In genomic region chr17:78255953-78256704, GRCh38 we compare ENCODE assay signal across 19 cellular contexts. TPM values are rescaled to one million over a fixed set of nuclear protein-coding genes. Genes with fewer than 3 reads are reported as not detected.
DNase-seq lines count a peak whose midpoint lies in the region; ATAC-seq, FAIRE-seq and TF ChIP-seq lines count a peak whose summit lies in the region.
"Had no signal": no experiment of that assay in that cellular context is flagged by ENCODE, and none has a peak within 500 bp of the region (broad histone marks: within the 10 kb centered on the region; RNA-seq: fewer than 3 reads in every experiment).

No MANE protein-coding gene starts in this region.

- 23% methylated on average over 12 of the region's 14 CpGs for WGBS in HepG2 (ENCODE audit: low lambda C conversion rate)

- no TSS peak for BruUV-seq in HepG2 (replicated peaks; lab: Mats Ljungman, UMichigan)

- H3K27ac ChIP-seq in HepG2 (ENCODE audit: extremely low read length, insufficient read depth, low read length): no peak overlapping the region

- no peak overlapping the region for H3K27ac Mint-ChIP-seq in activated naive CD8-positive, alpha-beta T cell
- H3K27ac Mint-ChIP-seq in activated naive CD8-positive, alpha-beta T cell treated with anti-CD3 and anti-CD28 coated beads for 36 hours: no peak overlapping the region
- no peak overlapping the region for H3K27ac Mint-ChIP-seq in type B pancreatic cell
- H3K27ac Mint-ChIP-seq: activated CD8-positive, alpha-beta T cell treated with anti-CD3 and anti-CD28 coated beads for 36 hours; activated T-helper 2 cell treated with anti-CD3 and anti-CD28 coated beads, Interferon-gamma antibody, Interleukin-2, Interleukin-4, amounts not matched to agents 10 μg/mL and 5 μg/mL and 100 μg/mL, durations not matched to agents 14 hours and 24 hours and 36 hours had no signal

- TF ChIP-seq CTCF in HepG2 (CRISPR knock-in tag; IDR thresholded peaks at IDR 0.05) (no peak), type B pancreatic cell (conservative IDR thresholded peaks at IDR 0.05) (no peak)

- FAIRE-seq in HepG2 (lab: Jason Lieb, UNC): no peak
- FAIRE-seq: small intestine had no signal

- no peak overlapping the region for H2AFZ ChIP-seq in HepG2 (ENCODE audit: low read length)

- POLR2A ChIA-PET in HepG2 (lab: Yijun Ruan, JAX): no interaction called here

- H3K4me2 ChIP-seq in HepG2 (ENCODE audit: low read depth, low read length): no peak overlapping the region; the same call in 1 of the 2 replicates

- H3K36me3 ChIP-seq in HepG2 (replicated peaks in 1 of 2; ENCODE audit: control insufficient read depth in 1 of 2, insufficient read depth in 2 of 2, low read length in 2 of 2): no peaks in the 10 kb centered on the region
- H3K36me3 ChIP-seq: HAP-1, left lung had no signal

- peak overlapping the region; percentile 66 for H3K4me3 Mint-ChIP-seq in activated naive CD8-positive, alpha-beta T cell
- H3K4me3 Mint-ChIP-seq in activated naive CD8-positive, alpha-beta T cell treated with anti-CD3 and anti-CD28 coated beads for 36 hours: no peak overlapping the region
- peak overlapping the region; percentile 74 for H3K4me3 Mint-ChIP-seq in type B pancreatic cell

- no peak for ATAC-seq in HepG2
- ATAC-seq: activated CD8-positive, alpha-beta T cell treated with anti-CD3 and anti-CD28 coated beads for 36 hours; left lung had no signal

- TF ChIP-seq EP300 in HepG2 (IDR thresholded peaks at IDR 0.05; ENCODE audit: low read depth in 2 of 2, low read length in 2 of 2): no peak
- no peak for TF ChIP-seq EP300 in HepG2 (CRISPR knock-in tag; IDR thresholded peaks at IDR 0.05; ENCODE audit: borderline replicate concordance)

- H3K9me3 ChIP-seq in HepG2 (ENCODE audit: low read length): no peaks in the 10 kb centered on the region
- H3K9me3 ChIP-seq: HAP-1, left lung had no signal

- DNase-seq in activated naive CD8-positive, alpha-beta T cell treated with anti-CD3 and anti-CD28 coated beads for 36 hours: no peak
- DNase-seq in SK-N-DZ (ENCODE audit: low spot score): peak; percentile 26
- no peak for DNase-seq in HepG2 (ENCODE audit: low spot score)
- DNase-seq in type B pancreatic cell (ENCODE audit: extremely low spot score, unreplicated experiment): no peak
- DNase-seq in pons (ENCODE audit: low spot score): no peak
- DNase-seq in stimulated activated CD4-positive, alpha-beta T cell treated with anti-CD3 and anti-CD28 coated beads, Interleukin-15, amount 100 ng/mL, for 24 hours: no peak
- DNase-seq in G401 (ENCODE audit: low spot score): no peak
- DNase-seq: activated CD8-positive, alpha-beta T cell treated with anti-CD3 and anti-CD28 coated beads for 36 hours; DMS53; KBM-7; NCI-H345; occipital lobe; OCI-M1; small intestine had no signal

- CTCF ChIA-PET in HepG2 (lab: Yijun Ruan, JAX; ENCODE audit: low intra/inter-chr PET ratio, low total read pairs): no interaction called here

- no peaks in the 10 kb centered on the region for H3K79me2 ChIP-seq in HepG2 (ENCODE audit: insufficient read depth, low read length)

- peaks cover 56% of the 10 kb centered on the region for H3K4me1 Mint-ChIP-seq in activated naive CD8-positive, alpha-beta T cell (ENCODE audit: low read depth)
- peaks cover 39% of the 10 kb centered on the region for H3K4me1 Mint-ChIP-seq in activated naive CD8-positive, alpha-beta T cell treated with anti-CD3 and anti-CD28 coated beads for 36 hours
- peaks cover 18% of the 10 kb centered on the region for H3K4me1 Mint-ChIP-seq in type B pancreatic cell (ENCODE audit: unreplicated experiment)

- no peak overlapping the region for H3K9ac ChIP-seq in HepG2 (ENCODE audit: insufficient read depth, low read depth, low read length)

- peaks cover 2 to 46% of the 10 kb centered on the region in 2 experiments; a peak in 4 of 5 replicates for H3K27me3 ChIP-seq in HepG2 (ENCODE audit: control insufficient read depth in 1 of 2, insufficient read depth in 2 of 2, low read length in 2 of 2)
- H3K27me3 ChIP-seq: left lung had no signal

- no peaks in the 10 kb centered on the region for H3K27me3 Mint-ChIP-seq in activated naive CD8-positive, alpha-beta T cell
- H3K27me3 Mint-ChIP-seq in activated naive CD8-positive, alpha-beta T cell treated with anti-CD3 and anti-CD28 coated beads for 36 hours: no peaks in the 10 kb centered on the region
- H3K27me3 Mint-ChIP-seq in type B pancreatic cell: no peaks in the 10 kb centered on the region
- H3K27me3 Mint-ChIP-seq: activated CD8-positive, alpha-beta T cell treated with anti-CD3 and anti-CD28 coated beads for 36 hours had no signal

- intact Hi-C loops in HepG2 (cut with micrococcal nuclease; ENCODE audit: unreplicated experiment): loop anchor here (10.0 kb wide), 1 partner anchor 59 kb away; no protein-coding TSS in a partner anchor

- in situ Hi-C loops in HepG2 (cut with HindIII; ENCODE audit: extremely low pct_ligation_motif_present, low pct_unique_long_range_greater_than_20kb) (no loop called here), G401 (cut with HindIII; ENCODE audit: low sequenced_read_pairs) (loop anchor here (25.0 kb wide), 1 partner anchor 181 kb away; no protein-coding TSS in a partner anchor)

- H3K4me1 ChIP-seq in HepG2 (ENCODE audit: insufficient read depth, low read length): peaks cover 62% of the 10 kb centered on the region
- H3K4me1 ChIP-seq: HAP-1 had no signal

- H3K9me3 Mint-ChIP-seq in activated naive CD8-positive, alpha-beta T cell (ENCODE audit: low read depth): no peaks in the 10 kb centered on the region
- no peaks in the 10 kb centered on the region for H3K9me3 Mint-ChIP-seq in activated naive CD8-positive, alpha-beta T cell treated with anti-CD3 and anti-CD28 coated beads for 36 hours
- H3K9me3 Mint-ChIP-seq in type B pancreatic cell: no peaks in the 10 kb centered on the region
- H3K9me3 Mint-ChIP-seq: activated CD8-positive, alpha-beta T cell treated with anti-CD3 and anti-CD28 coated beads for 36 hours; activated T-helper 2 cell treated with anti-CD3 and anti-CD28 coated beads, Interferon-gamma antibody, Interleukin-2, Interleukin-4, amounts not matched to agents 10 μg/mL and 5 μg/mL and 100 μg/mL, durations not matched to agents 14 hours and 24 hours and 36 hours had no signal

- TF ChIP-seq RAD21 in HepG2 (CRISPR knock-in tag; IDR thresholded peaks at IDR 0.05): no peak

- TF ChIP-seq POLR2A in HepG2 (IDR thresholded peaks at IDR 0.05; ENCODE audit: insufficient read depth in 1 of 2, low read depth in 2 of 2, low read length in 2 of 2): no peak

- no peaks in the 10 kb centered on the region for H3K36me3 Mint-ChIP-seq in activated naive CD8-positive, alpha-beta T cell
- H3K36me3 Mint-ChIP-seq in activated naive CD8-positive, alpha-beta T cell treated with anti-CD3 and anti-CD28 coated beads for 36 hours: no peaks in the 10 kb centered on the region
- no peaks in the 10 kb centered on the region for H3K36me3 Mint-ChIP-seq in type B pancreatic cell

- no peaks in the 10 kb centered on the region for H4K20me1 ChIP-seq in HepG2 (ENCODE audit: insufficient read depth, low read length)

- H3K4me3 ChIP-seq in HepG2 (replicated peaks in 1 of 3; ENCODE audit: insufficient read depth in 1 of 3, low read depth in 2 of 3, low read length in 3 of 3): no peak overlapping the region
- H3K4me3 ChIP-seq: HAP-1, left lung had no signal

RNA-seq across cellular contexts. Expression of gene TMEM235, which starts 24.7 kb away (rescaled TPM):
- not detected for total RNA-seq in activated naive CD8-positive, alpha-beta T cell treated with anti-CD3 and anti-CD28 coated beads for 36 hours
- polyA plus RNA-seq in SK-N-DZ (2014; cell fraction: cytosol; rRNA removed): 0.63 TPM in 1 of 2 replicates, not detected in the other
- polyA plus RNA-seq in SK-N-DZ (2014; cell fraction: nucleus; rRNA removed): 0.60 and 1.3 TPM in 2 replicates
- total RNA-seq in HepG2 (2016; rRNA removed; fragmentation: Illumina TruSeq; extraction: Trizol) (not detected in 2 replicates), type B pancreatic cell (ENCODE audit: low replicate concordance) (0.43 TPM in 1 of 2 replicates, not detected in the other)
- total RNA-seq in HepG2 (2016; cell fraction: cytosol; rRNA removed; fragmentation: Illumina TruSeq; extraction: Trizol; ENCODE audit: low read depth): not detected in 2 replicates
- total RNA-seq in HepG2 (2016; cell fraction: insoluble cytoplasmic fraction; rRNA removed; fragmentation: Illumina TruSeq; extraction: Trizol): not detected in 2 replicates
- not detected in 2 replicates for total RNA-seq in HepG2 (2016; cell fraction: membrane; rRNA removed; fragmentation: Illumina TruSeq; extraction: Trizol)
- total RNA-seq in HepG2 (2016; cell fraction: nucleus; rRNA removed; fragmentation: Illumina TruSeq; extraction: Trizol): not detected in 2 replicates
- not detected in 2 replicates for polyA plus RNA-seq in HepG2 (2011; rRNA removed)
- not detected in 2 replicates for polyA plus RNA-seq in HepG2 (2011; cell fraction: cytosol; rRNA removed)
- polyA plus RNA-seq in HepG2 (2011; cell fraction: nucleus; rRNA removed): not detected in 2 replicates
- not detected in 2 replicates for polyA plus RNA-seq in HepG2 (2012)
- polyA plus RNA-seq in HepG2 (2016; cell fraction: cytosol; fragmentation: Illumina TruSeq; extraction: Trizol; ENCODE audit: low read depth): not detected in 2 replicates
- not detected in 2 replicates for polyA plus RNA-seq in HepG2 (2016; cell fraction: insoluble cytoplasmic fraction; fragmentation: Illumina TruSeq; extraction: Trizol; ENCODE audit: low read depth)
- polyA plus RNA-seq in HepG2 (2016; cell fraction: membrane; fragmentation: Illumina TruSeq; extraction: Trizol; ENCODE audit: low read depth): not detected in 2 replicates
- polyA plus RNA-seq in HepG2 (2016; cell fraction: nucleus; fragmentation: Illumina TruSeq; extraction: Trizol; ENCODE audit: insufficient read depth, low read depth): not detected in 2 replicates
- not detected in 2 replicates for polyA minus RNA-seq in HepG2 (2011; rRNA and poly(A)+ RNA removed; ENCODE audit: low replicate concordance)
- not detected in 2 replicates for polyA minus RNA-seq in HepG2 (2011; cell fraction: cytosol; rRNA and poly(A)+ RNA removed)
- not detected in 2 replicates for polyA minus RNA-seq in HepG2 (2011; cell fraction: nucleus; rRNA and poly(A)+ RNA removed)
- total RNA-seq in G401 (2014; rRNA removed; shearing (Covaris generic)): not detected in 2 replicates
- total RNA-seq: activated CD8-positive, alpha-beta T cell treated with anti-CD3 and anti-CD28 coated beads for 36 hours; activated T-helper 2 cell treated with anti-CD3 and anti-CD28 coated beads, Interferon-gamma antibody, Interleukin-2, Interleukin-4, amounts not matched to agents 10 μg/mL and 5 μg/mL and 100 μg/mL, durations not matched to agents 14 hours and 24 hours and 36 hours; fibroblast of lung; left lung; occipital lobe had no signal
- polyA plus RNA-seq: fibroblast of lung, small intestine had no signal

RNA-seq across cellular contexts. Expression of gene BIRC5, which starts 42.1 kb away (rescaled TPM):
- total RNA-seq in activated naive CD8-positive, alpha-beta T cell treated with anti-CD3 and anti-CD28 coated beads for 36 hours: 100 to 1,000 TPM in 1 of 2 experiments, 10 to 100 TPM in 1; 92.4 to 102 TPM
- polyA plus RNA-seq in SK-N-DZ (2014; cell fraction: cytosol; rRNA removed): 200 and 212 TPM in 2 replicates
- polyA plus RNA-seq in SK-N-DZ (2014; cell fraction: nucleus; rRNA removed): 123 and 127 TPM in 2 replicates
- total RNA-seq in HepG2 (2016; rRNA removed; fragmentation: Illumina TruSeq; extraction: Trizol) (135 and 167 TPM in 2 replicates), type B pancreatic cell (ENCODE audit: low replicate concordance) (20.0 and 63.3 TPM in 2 replicates)
- 34.5 and 39.0 TPM in 2 replicates for total RNA-seq in HepG2 (2016; cell fraction: cytosol; rRNA removed; fragmentation: Illumina TruSeq; extraction: Trizol; ENCODE audit: low read depth)
- 131 and 168 TPM in 2 replicates for total RNA-seq in HepG2 (2016; cell fraction: insoluble cytoplasmic fraction; rRNA removed; fragmentation: Illumina TruSeq; extraction: Trizol)
- 97.3 and 97.8 TPM in 2 replicates for total RNA-seq in HepG2 (2016; cell fraction: membrane; rRNA removed; fragmentation: Illumina TruSeq; extraction: Trizol)
- total RNA-seq in HepG2 (2016; cell fraction: nucleus; rRNA removed; fragmentation: Illumina TruSeq; extraction: Trizol): 62.8 and 63.7 TPM in 2 replicates
- polyA plus RNA-seq in HepG2 (2011; rRNA removed): 18.5 and 30.3 TPM in 2 replicates
- polyA plus RNA-seq in HepG2 (2011; cell fraction: cytosol; rRNA removed): 26.4 and 35.2 TPM in 2 replicates
- 11.3 and 14.8 TPM in 2 replicates for polyA plus RNA-seq in HepG2 (2011; cell fraction: nucleus; rRNA removed)
- 20.8 and 42.6 TPM in 2 replicates for polyA plus RNA-seq in HepG2 (2012)
- 27.8 and 29.4 TPM in 2 replicates for polyA plus RNA-seq in HepG2 (2016; cell fraction: cytosol; fragmentation: Illumina TruSeq; extraction: Trizol; ENCODE audit: low read depth)
- polyA plus RNA-seq in HepG2 (2016; cell fraction: insoluble cytoplasmic fraction; fragmentation: Illumina TruSeq; extraction: Trizol; ENCODE audit: low read depth): 158 and 162 TPM in 2 replicates
- polyA plus RNA-seq in HepG2 (2016; cell fraction: membrane; fragmentation: Illumina TruSeq; extraction: Trizol; ENCODE audit: low read depth): 64.5 and 65.4 TPM in 2 replicates
- 90.2 and 97.1 TPM in 2 replicates for polyA plus RNA-seq in HepG2 (2016; cell fraction: nucleus; fragmentation: Illumina TruSeq; extraction: Trizol; ENCODE audit: insufficient read depth, low read depth)
- 62.3 and 97.9 TPM in 2 replicates for polyA minus RNA-seq in HepG2 (2011; rRNA and poly(A)+ RNA removed; ENCODE audit: low replicate concordance)
- polyA minus RNA-seq in HepG2 (2011; cell fraction: cytosol; rRNA and poly(A)+ RNA removed): 18.6 and 37.7 TPM in 2 replicates
- 20.9 and 36.8 TPM in 2 replicates for polyA minus RNA-seq in HepG2 (2011; cell fraction: nucleus; rRNA and poly(A)+ RNA removed)
- total RNA-seq in G401 (2014; rRNA removed; shearing (Covaris generic)): 170 and 172 TPM in 2 replicates
